21 cellular contexts compared by ENCODE assay signal in the genomic region with DNA sequence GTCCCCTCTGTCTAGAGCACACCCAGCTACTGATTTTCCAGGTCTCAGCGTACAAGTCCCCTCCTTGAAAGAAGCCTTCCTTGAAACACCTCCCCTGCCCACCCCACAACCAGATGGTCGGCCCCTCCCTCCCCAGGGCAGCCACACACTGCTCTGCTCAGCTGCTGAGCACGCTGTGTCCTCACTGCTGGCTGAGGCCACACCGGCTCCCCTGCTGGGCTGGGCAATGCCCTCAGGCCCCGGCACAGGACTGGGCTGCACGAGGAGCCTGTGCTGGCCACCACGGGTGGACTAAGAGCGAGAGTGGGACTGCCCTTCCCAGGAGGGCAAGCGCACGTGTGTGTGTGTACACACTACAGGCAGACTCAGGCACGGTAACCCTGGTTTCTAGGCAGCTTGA. TPM values are rescaled to one million over a fixed set of nuclear protein-coding genes. Genes with fewer than 3 reads are reported as not detected.
"Had no signal": no experiment of that assay in that cellular context is flagged by ENCODE, and none has a peak within 500 bp of the region (broad histone marks: within the 10 kb centered on the region; RNA-seq: fewer than 3 reads in every experiment).

No MANE protein-coding gene starts in this region.

- H3K4me1 ChIP-seq: body of pancreas, left lung, uterus had no signal

- H3K4me3 Mint-ChIP-seq: activated CD4-positive, alpha-beta T cell treated with anti-CD3 and anti-CD28 coated beads, Interleukin-2, amount 10 ng/mL, durations not matched to agents 24 days and 14 days; activated CD8-positive, alpha-beta T cell treated with anti-CD3 and anti-CD28 coated beads for 36 hours; activated naive CD8-positive, alpha-beta T cell treated with anti-CD3 and anti-CD28 coated beads for 36 hours; activated T-helper 17 cell treated with anti-CD3 and anti-CD28 coated beads, Interleukin-2, amount 50 U/mL, for 72 hours; stimulated activated naive CD8-positive, alpha-beta T cell treated with anti-CD3 and anti-CD28 coated beads, Interleukin-15, amount 100 ng/mL, for 72 hours had no signal

- H3K27ac ChIP-seq: body of pancreas, colonic mucosa, heart left ventricle, left lung, psoas muscle, suprapubic skin, transverse colon, uterus had no signal

- H3K4me3 ChIP-seq: body of pancreas, colonic mucosa, heart left ventricle, left lung, psoas muscle, suprapubic skin, transverse colon, uterus had no signal

- H3K4me1 Mint-ChIP-seq: activated CD4-positive, alpha-beta T cell treated with anti-CD3 and anti-CD28 coated beads, Interleukin-2, amount 10 ng/mL, durations not matched to agents 24 days and 14 days; activated T-helper 17 cell treated with anti-CD3 and anti-CD28 coated beads, Interleukin-2, amount 50 U/mL, for 72 hours; stimulated activated naive CD8-positive, alpha-beta T cell treated with anti-CD3 and anti-CD28 coated beads, Interleukin-15, amount 100 ng/mL, for 72 hours had no signal

- H3K9me3 ChIP-seq: body of pancreas, colonic mucosa, heart left ventricle, left lung, psoas muscle, suprapubic skin, transverse colon, uterus had no signal

- ATAC-seq: activated CD8-positive, alpha-beta T cell treated with anti-CD3 and anti-CD28 coated beads for 36 hours; activated T-helper 17 cell treated with anti-CD3 and anti-CD28 coated beads, Interleukin-2, amount 50 U/mL, for 72 hours; body of pancreas; heart left ventricle; left lung; psoas muscle; right cardiac atrium; stimulated activated naive CD8-positive, alpha-beta T cell treated with anti-CD3 and anti-CD28 coated beads, Interleukin-15, amount 100 ng/mL, for 72 hours had no signal

- H3K27me3 Mint-ChIP-seq: activated CD4-positive, alpha-beta T cell treated with anti-CD3 and anti-CD28 coated beads, Interleukin-2, amount 10 ng/mL, durations not matched to agents 24 days and 14 days; activated CD8-positive, alpha-beta T cell treated with anti-CD3 and anti-CD28 coated beads for 36 hours; activated naive CD8-positive, alpha-beta T cell treated with anti-CD3 and anti-CD28 coated beads for 36 hours; activated T-helper 17 cell treated with anti-CD3 and anti-CD28 coated beads, Interleukin-2, amount 50 U/mL, for 72 hours; stimulated activated naive CD8-positive, alpha-beta T cell treated with anti-CD3 and anti-CD28 coated beads, Interleukin-15, amount 100 ng/mL, for 72 hours had no signal

- DNase-seq: activated CD4-positive, alpha-beta T cell treated with anti-CD3 and anti-CD28 coated beads, Interleukin-2, amount 10 ng/mL, durations not matched to agents 24 days and 14 days; activated CD8-positive, alpha-beta T cell treated with anti-CD3 and anti-CD28 coated beads for 36 hours; activated naive CD4-positive, alpha-beta T cell; activated naive CD8-positive, alpha-beta T cell treated with anti-CD3 and anti-CD28 coated beads for 36 hours; activated T-cell treated with anti-CD3 and anti-CD28 coated beads, Interleukin-2, amount 50 U/mL, for 1 hour; body of pancreas; colonic mucosa; midbrain; right cardiac atrium; stimulated activated naive CD8-positive, alpha-beta T cell treated with anti-CD3 and anti-CD28 coated beads, Interleukin-15, amount 100 ng/mL, for 72 hours; transverse colon; uterus had no signal

- H3K9me3 Mint-ChIP-seq: activated CD4-positive, alpha-beta T cell treated with anti-CD3 and anti-CD28 coated beads, Interleukin-2, amount 10 ng/mL, durations not matched to agents 24 days and 14 days; activated CD8-positive, alpha-beta T cell treated with anti-CD3 and anti-CD28 coated beads for 36 hours; activated naive CD8-positive, alpha-beta T cell treated with anti-CD3 and anti-CD28 coated beads for 36 hours; activated T-helper 17 cell treated with anti-CD3 and anti-CD28 coated beads, Interleukin-2, amount 50 U/mL, for 72 hours; stimulated activated naive CD8-positive, alpha-beta T cell treated with anti-CD3 and anti-CD28 coated beads, Interleukin-15, amount 100 ng/mL, for 72 hours had no signal

- H3K27me3 ChIP-seq: body of pancreas, colonic mucosa, heart left ventricle, left lung, suprapubic skin, transverse colon, uterus had no signal

- H3K27ac Mint-ChIP-seq: activated CD4-positive, alpha-beta T cell treated with anti-CD3 and anti-CD28 coated beads, Interleukin-2, amount 10 ng/mL, durations not matched to agents 24 days and 14 days; activated CD8-positive, alpha-beta T cell treated with anti-CD3 and anti-CD28 coated beads for 36 hours; activated naive CD8-positive, alpha-beta T cell treated with anti-CD3 and anti-CD28 coated beads for 36 hours; activated T-helper 17 cell treated with anti-CD3 and anti-CD28 coated beads, Interleukin-2, amount 50 U/mL, for 72 hours; stimulated activated naive CD8-positive, alpha-beta T cell treated with anti-CD3 and anti-CD28 coated beads, Interleukin-15, amount 100 ng/mL, for 72 hours had no signal

- H3K36me3 ChIP-seq: uterus had no signal

RNA-seq across cellular contexts. Expression of a gene that starts 11.8 kb away (rescaled TPM):
- total RNA-seq: frontal cortex, heart left ventricle, kidney epithelial cell, skeletal muscle tissue had no signal

RNA-seq across cellular contexts. Expression of a gene that starts 37.2 kb away (rescaled TPM):
- total RNA-seq: cardiac septum, frontal cortex, heart left ventricle, psoas muscle, right cardiac atrium, skeletal muscle tissue, uterus had no signal
